Comparison of ENCODE assay signal across 21 cellular contexts in the genomic region with DNA sequence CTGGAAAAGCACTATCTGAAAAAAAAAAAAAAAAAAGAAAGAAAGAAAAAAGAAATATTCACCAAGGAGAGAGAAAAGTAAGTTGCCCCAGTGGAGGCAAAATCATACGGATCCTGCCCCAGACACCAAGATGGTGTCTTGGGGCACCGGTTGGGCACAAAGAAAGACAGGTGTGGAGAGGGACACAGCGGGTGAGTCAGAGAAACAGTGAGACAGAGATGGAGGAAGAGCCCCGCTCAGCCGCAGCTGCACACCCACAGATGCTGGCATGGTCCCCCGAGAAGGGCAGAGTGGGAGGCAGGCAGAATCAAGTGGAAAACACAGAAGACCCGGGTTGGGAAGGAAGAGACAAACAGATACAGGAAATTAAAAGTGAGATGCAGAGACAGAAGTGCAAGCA.
A peak's percentile ranks its signal among the peaks of the same experiment; 100 is the strongest.
DNase-seq lines count a peak whose midpoint lies in the region; ATAC-seq and TF ChIP-seq lines count a peak whose summit lies in the region.
"Had no signal": no experiment of that assay in that cellular context is flagged by ENCODE, and none has a peak within 500 bp of the region (broad histone marks: within the 10 kb centered on the region; RNA-seq: fewer than 3 reads in every experiment).

No MANE protein-coding gene starts in this region.

- intact Hi-C loops in left ventricle myocardium inferior (cut with micrococcal nuclease) (no loop called here), left cardiac atrium (cut with DNase I) (no loop called here)

- H3K27ac ChIP-seq in left ventricle myocardium inferior (replicated peaks), result peak overlapping the region; percentile 80
- no peak overlapping the region for H3K27ac ChIP-seq in brain microvascular endothelial cell
- H3K27ac ChIP-seq: foreskin keratinocyte, right lobe of liver had no signal

- ATAC-seq in left cardiac atrium (no peak), HG02642 (IDR thresholded peaks at IDR 0.05; ENCODE audit: poor library complexity, unreplicated experiment) (no peak)
- no peak for ATAC-seq in activated CD4-positive, CD25-positive, alpha-beta regulatory T cell treated with anti-CD3 and anti-CD28 coated beads, Interleukin-2, amount 50 U/mL, for 24 hours
- ATAC-seq: effector memory CD8-positive, alpha-beta T cell; foreskin keratinocyte had no signal

- peaks cover 15% of the 10 kb centered on the region for H3K9me3 ChIP-seq in left ventricle myocardium inferior (replicated peaks)
- H3K9me3 ChIP-seq: right lobe of liver, upper lobe of left lung had no signal

- peak overlapping the region in 2 of 3 experiments; percentile 30 to 38 for H3K4me3 Mint-ChIP-seq in nephron
- H3K4me3 Mint-ChIP-seq: effector memory CD8-positive, alpha-beta T cell had no signal

- no peaks in the 10 kb centered on the region for H3K9me3 Mint-ChIP-seq in nephron
- H3K9me3 Mint-ChIP-seq: effector memory CD8-positive, alpha-beta T cell had no signal

- peaks cover 36% of the 10 kb centered on the region for H3K4me1 Mint-ChIP-seq in nephron

- peaks cover 34% of the 10 kb centered on the region for H3K4me1 ChIP-seq in left ventricle myocardium inferior

- no peaks in the 10 kb centered on the region for H3K36me3 ChIP-seq in left ventricle myocardium inferior
- no peaks in the 10 kb centered on the region for H3K36me3 ChIP-seq in brain microvascular endothelial cell (replicated peaks)
- H3K36me3 ChIP-seq: right lobe of liver, upper lobe of left lung had no signal

- peak overlapping the region; percentile 57 for H3K4me3 ChIP-seq in left ventricle myocardium inferior
- peak overlapping the region; percentile 53 for H3K4me3 ChIP-seq in brain microvascular endothelial cell (ENCODE audit: low read depth, low read length)
- H3K4me3 ChIP-seq: lung had no signal

- no peaks in the 10 kb centered on the region for H3K36me3 Mint-ChIP-seq in nephron (ENCODE audit: low read depth)

- peaks cover 4% of the 10 kb centered on the region for H3K27me3 Mint-ChIP-seq in nephron (ENCODE audit: low read depth)

- TF ChIP-seq CTCF in left ventricle myocardium inferior (IDR thresholded peaks at IDR 0.05; ENCODE audit: borderline replicate concordance) (no peak), brain microvascular endothelial cell (IDR thresholded peaks at IDR 0.05; ENCODE audit: low read depth, low read length, missing control alignments) (no peak), nephron (IDR thresholded peaks at IDR 0.05; ENCODE audit: unreplicated experiment in 3 of 3) (no peak)

- H3K27me3 ChIP-seq in left ventricle myocardium inferior (ENCODE audit: low read depth), result no peaks in the 10 kb centered on the region
- H3K27me3 ChIP-seq in brain microvascular endothelial cell (replicated peaks), result no peaks in the 10 kb centered on the region
- H3K27me3 ChIP-seq: foreskin keratinocyte, right lobe of liver, upper lobe of left lung had no signal

- peak overlapping the region; percentile 67 to 77 (median 77) for H3K27ac Mint-ChIP-seq in nephron
- H3K27ac Mint-ChIP-seq: effector memory CD8-positive, alpha-beta T cell had no signal

- in situ Hi-C loops in brain microvascular endothelial cell (cut with HindIII; ENCODE audit: low pct_ligation_motif_present, low sequenced_read_pairs), result no loop called here

- DNase-seq in left ventricle myocardium inferior (no peak), left cardiac atrium (no peak), brain microvascular endothelial cell (no peak), GM19238 (ENCODE audit: insufficient read length, low spot score) (no peak)
- DNase-seq in activated T-cell treated with anti-CD3 and anti-CD28 coated beads, Interleukin-2, amount 50 U/mL, for 1 hour, result no peak
- DNase-seq: activated CD4-positive, alpha-beta T cell treated with anti-CD3 and anti-CD28 coated beads for 48 hours; Calu3; caudate nucleus; effector memory CD8-positive, alpha-beta T cell; foreskin keratinocyte; KBM-7; NCI-H1092 treated with DMSO at 0.1 percent for 48 hours; NCI-H2227 treated with DMSO at 0.1 percent for 48 hours; SHP77 treated with DMSO at 0.1 percent for 48 hours; stimulated activated CD4-positive, alpha-beta T cell treated with anti-CD3 and anti-CD28 coated beads, Interleukin-4, amount 100 ng/mL, for 4 hours had no signal
